In genomic region chr7:37117261-37117660, GRCh38 we compare ENCODE assay signal across 2 cellular contexts.
TF ChIP-seq lines count a peak whose summit lies in the region.

No MANE protein-coding gene starts in this region.

TF ChIP-seq in IMR-90, 13 proteins besides CTCF, POLR2A, EP300 and RAD21:
- no peak for TF ChIP-seq SMC3 (IDR thresholded peaks at IDR 0.05; ENCODE audit: low read depth, low read length)
- no peak for TF ChIP-seq CHD1 (IDR thresholded peaks at IDR 0.05; ENCODE audit: low read depth, low read length)
- TF ChIP-seq MXI1 (IDR thresholded peaks at IDR 0.05; ENCODE audit: borderline replicate concordance, low read depth, low read length) = no peak
- TF ChIP-seq NFE2L2 (IDR thresholded peaks at IDR 0.05; ENCODE audit: low read depth, low read length) = no peak
- no peak for TF ChIP-seq RFX5 (IDR thresholded peaks at IDR 0.05; ENCODE audit: low read depth, low read length)
- no peak for TF ChIP-seq MAZ (IDR thresholded peaks at IDR 0.05; ENCODE audit: borderline replicate concordance, low read depth, low read length)

TF ChIP-seq in HepG2, 621 proteins besides CTCF, POLR2A, EP300 and RAD21:
- no peak for TF ChIP-seq ZNF557 (CRISPR knock-in tag; IDR thresholded peaks at IDR 0.05)
- TF ChIP-seq ZNF446 (CRISPR knock-in tag; IDR thresholded peaks at IDR 0.05) = no peak
- no peak for TF ChIP-seq RFXANK (CRISPR knock-in tag; IDR thresholded peaks at IDR 0.05)
- TF ChIP-seq MBD4 (IDR thresholded peaks at IDR 0.05; ENCODE audit: borderline replicate concordance, low read length) = no peak
